Comparison of ENCODE assay signal across 26 cellular contexts in the genomic region with DNA sequence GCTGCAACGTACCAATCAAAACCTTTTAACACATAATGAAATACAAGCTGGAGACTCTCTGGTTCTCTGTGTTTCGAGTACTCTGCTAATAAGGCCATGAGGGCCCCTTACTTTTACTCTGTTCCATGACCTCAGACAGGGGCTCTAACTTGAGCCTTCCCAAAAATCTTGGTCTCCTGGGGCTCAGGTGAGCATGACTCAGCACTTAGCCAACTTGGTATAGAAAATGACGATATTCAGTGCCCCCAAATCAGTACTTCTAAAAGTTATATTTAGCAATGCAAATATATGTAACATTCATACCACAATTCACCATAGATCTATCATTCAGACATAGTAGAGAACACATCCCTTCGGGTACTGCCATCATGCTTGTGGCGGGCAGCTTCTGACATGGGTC.
"Had no signal": no experiment of that assay in that cellular context is flagged by ENCODE, and none has a peak within 500 bp of the region (broad histone marks: within the 10 kb centered on the region; RNA-seq: fewer than 3 reads in every experiment).

No MANE protein-coding gene starts in this region.

- H3K4me2 ChIP-seq: neural progenitor cell, smooth muscle cell had no signal

- H3K4me1 ChIP-seq: parathyroid adenoma, uterus had no signal

- ATAC-seq: effector memory CD8-positive, alpha-beta T cell; left ventricle myocardium superior; lower lobe of right lung; mucosa of descending colon; naive thymus-derived CD4-positive, alpha-beta T cell; sciatic nerve; stimulated activated naive CD8-positive, alpha-beta T cell treated with anti-CD3 and anti-CD28 coated beads, Interleukin-15, amount 100 ng/mL, for 72 hours; upper lobe of right lung had no signal

- H3K36me3 ChIP-seq: esophagus squamous epithelium, lower lobe of right lung, neural progenitor cell, suprapubic skin, transverse colon, upper lobe of right lung, uterus had no signal

- FAIRE-seq: endometrium, keratinocyte had no signal

- H3K79me2 ChIP-seq: parathyroid adenoma had no signal

- H3K9ac ChIP-seq: neural progenitor cell, parathyroid adenoma had no signal

- H3K27me3 ChIP-seq: esophagus squamous epithelium, neural progenitor cell, suprapubic skin, transverse colon, upper lobe of right lung, uterus had no signal

- DNase-seq: cortex of kidney; effector memory CD8-positive, alpha-beta T cell; erythroblast; esophagus squamous epithelium; foreskin melanocyte; head of caudate nucleus; left ventricle myocardium superior; lower lobe of right lung; mucosa of descending colon; naive thymus-derived CD4-positive, alpha-beta T cell; stimulated activated CD4-positive, alpha-beta T cell treated with anti-CD3 and anti-CD28 coated beads, Interleukin-12 subunit alpha, Interleukin-12 subunit beta, amount 100 ng/mL, for 4 hours; stimulated activated CD4-positive, alpha-beta T cell treated with anti-CD3 and anti-CD28 coated beads, Interleukin-1b, Interleukin-23, amount 100 ng/mL, for 48 hours; stimulated activated CD4-positive, alpha-beta T cell treated with anti-CD3 and anti-CD28 coated beads, Interleukin-4, amount 100 ng/mL, for 1 hour; stimulated activated CD8-positive, alpha-beta memory T cell treated with anti-CD3 and anti-CD28 coated beads, Interleukin-4, amount 100 ng/mL, for 48 hours; stimulated activated naive CD4-positive, alpha-beta T cell; stimulated activated naive CD8-positive, alpha-beta T cell treated with anti-CD3 and anti-CD28 coated beads, Interleukin-15, amount 100 ng/mL, for 72 hours; transverse colon; upper lobe of right lung; uterus had no signal

- H3K4me3 ChIP-seq: esophagus squamous epithelium, lower lobe of right lung, mucosa of descending colon, neural progenitor cell, smooth muscle cell, suprapubic skin, transverse colon, upper lobe of right lung, uterus had no signal

- H2AFZ ChIP-seq: neural progenitor cell, parathyroid adenoma had no signal

- H3K9me3 ChIP-seq: esophagus squamous epithelium, lower lobe of right lung, mucosa of descending colon, suprapubic skin, transverse colon, upper lobe of right lung, uterus had no signal

- H3K27ac ChIP-seq: esophagus squamous epithelium, lower lobe of right lung, neural progenitor cell, parathyroid adenoma, suprapubic skin, transverse colon, upper lobe of right lung, uterus had no signal
